Comparison of ENCODE assay signal across 21 cellular contexts in genomic region chr3:163753033-163753432, GRCh38.
"Had no signal": no experiment of that assay in that cellular context is flagged by ENCODE, and none has a peak within 500 bp of the region (broad histone marks: within the 10 kb centered on the region; RNA-seq: fewer than 3 reads in every experiment).

No MANE protein-coding gene starts in this region.

- H3K4me3 ChIP-seq: coronary artery, esophagus squamous epithelium, lung, psoas muscle, sigmoid colon, testis, tibial artery had no signal

- H3K4me1 ChIP-seq: esophagus squamous epithelium, psoas muscle, sigmoid colon, testis, tibial artery had no signal

- DNase-seq: dermis blood vessel endothelial cell; effector memory CD4-positive, alpha-beta T cell; erythroblast; esophagus squamous epithelium; head of caudate nucleus; kidney; natural killer cell; nucleus accumbens; psoas muscle; right cardiac atrium; sigmoid colon; stimulated activated CD4-positive, alpha-beta T cell treated with anti-CD3 and anti-CD28 coated beads, Interleukin-2, amount 100 ng/mL, for 24 hours; stimulated activated CD4-positive, alpha-beta T cell treated with anti-CD3 and anti-CD28 coated beads, Interleukin-4, amount 100 ng/mL, for 24 hours; stimulated activated naive CD8-positive, alpha-beta T cell treated with anti-CD3 and anti-CD28 coated beads, Interleukin-15, Interleukin-2, amounts not matched to agents 100 U/mL and 50 U/mL, for 24 hours; substantia nigra; testis; tibial artery had no signal

- H3K27me3 ChIP-seq: esophagus squamous epithelium, sigmoid colon, testis, tibial artery had no signal

- H3K9me3 ChIP-seq: psoas muscle, testis had no signal

- ATAC-seq: left lobe of liver; natural killer cell; psoas muscle; right cardiac atrium; stimulated activated effector memory CD8-positive, alpha-beta T cell treated with anti-CD3 and anti-CD28 coated beads, Interleukin-12 subunit alpha, Interleukin-12 subunit beta, amount 100 ng/mL, for 72 hours; stimulated activated naive CD8-positive, alpha-beta T cell treated with anti-CD3 and anti-CD28 coated beads, Interleukin-15, Interleukin-2, amounts not matched to agents 100 U/mL and 50 U/mL, for 24 hours had no signal

- H3K36me3 ChIP-seq: esophagus squamous epithelium, sigmoid colon, tibial artery had no signal

- H3K27ac ChIP-seq: coronary artery, esophagus squamous epithelium, psoas muscle, sigmoid colon, testis, tibial artery had no signal
